ENCODE assay signal across 17 cellular contexts in genomic region chr3:42451546-42452230, GRCh38. TPM values are rescaled to one million over a fixed set of nuclear protein-coding genes. Genes with fewer than 3 reads are reported as not detected.
A peak's percentile ranks its signal among the peaks of the same experiment; 100 is the strongest.
DNase-seq lines count a peak whose midpoint lies in the region; ATAC-seq, FAIRE-seq and TF ChIP-seq lines count a peak whose summit lies in the region.
"Had no signal": no experiment of that assay in that cellular context is flagged by ENCODE, and none has a peak within 500 bp of the region (broad histone marks: within the 10 kb centered on the region; RNA-seq: fewer than 3 reads in every experiment).

No MANE protein-coding gene starts in this region.

- 25% methylated on average over 2 of the region's 2 CpGs for WGBS in mammary epithelial cell (ENCODE audit: low coverage, missing lambda C conversion rate)

- peak overlapping the region; percentile 83 for H2AFZ ChIP-seq in mammary epithelial cell (ENCODE audit: low read depth, low read length)

- BruUV-seq in mammary epithelial cell (replicated peaks; lab: Mats Ljungman, UMichigan), result no TSS peak

- H3K4me1 Mint-ChIP-seq in osteocyte (ENCODE audit: unreplicated experiment), result peaks cover 7% of the 10 kb centered on the region
- no peaks in the 10 kb centered on the region for H3K4me1 Mint-ChIP-seq in T-helper 2 cell treated with Interferon-gamma antibody and Interleukin-4, amounts not matched to agents 5 μg/mL and 100 μg/mL, for 36 hours (ENCODE audit: low read depth)

- H3K27me3 Mint-ChIP-seq in osteocyte (ENCODE audit: unreplicated experiment), result peaks cover 20% of the 10 kb centered on the region
- peaks cover 6% of the 10 kb centered on the region for H3K27me3 Mint-ChIP-seq in T-helper 2 cell treated with Interferon-gamma antibody and Interleukin-4, amounts not matched to agents 5 μg/mL and 100 μg/mL, for 36 hours (ENCODE audit: low read depth)

- no peaks in the 10 kb centered on the region for H4K20me1 ChIP-seq in mammary epithelial cell (ENCODE audit: insufficient read depth, low read length)

- no peak for FAIRE-seq in kidney (lab: Jason Lieb, UNC)
- FAIRE-seq: pancreas had no signal

- CTCF ChIA-PET in mammary epithelial cell (lab: Charles Lee; ENCODE audit: low non-redundant PET), result no interaction called here

- H3K36me3 Mint-ChIP-seq in osteocyte (ENCODE audit: unreplicated experiment), result no peaks in the 10 kb centered on the region
- no peaks in the 10 kb centered on the region for H3K36me3 Mint-ChIP-seq in T-helper 2 cell treated with Interferon-gamma antibody and Interleukin-4, amounts not matched to agents 5 μg/mL and 100 μg/mL, for 36 hours (ENCODE audit: low read depth)

- TF ChIP-seq CTCF in mammary epithelial cell (conservative IDR thresholded peaks at IDR 0.05 in 1 of 2, IDR thresholded peaks at IDR 0.05 in 1 of 2; ENCODE audit: extremely low read depth in 1 of 2, insufficient read depth in 1 of 2, low read depth in 1 of 2, low read length in 2 of 2) (no peak), osteocyte (IDR thresholded peaks at IDR 0.05) (no peak), kidney (IDR thresholded peaks at IDR 0.05; ENCODE audit: borderline replicate concordance, extremely low read depth, insufficient read depth) (no peak)

- H3K27ac Mint-ChIP-seq in osteocyte (ENCODE audit: unreplicated experiment), result peak overlapping the region; percentile 4
- no peak overlapping the region for H3K27ac Mint-ChIP-seq in T-helper 2 cell treated with Interferon-gamma antibody and Interleukin-4, amounts not matched to agents 5 μg/mL and 100 μg/mL, for 36 hours
- H3K27ac Mint-ChIP-seq: IgD-negative memory B cell; stimulated activated naive CD8-positive, alpha-beta T cell treated with anti-CD3 and anti-CD28 coated beads, Interleukin-15, Interleukin-2, amounts not matched to agents 100 ng/mL and 50 ng/mL, for 24 hours had no signal

- H3K4me3 Mint-ChIP-seq in osteocyte (ENCODE audit: unreplicated experiment), result no peak overlapping the region
- H3K4me3 Mint-ChIP-seq in T-helper 2 cell treated with Interferon-gamma antibody and Interleukin-4, amounts not matched to agents 5 μg/mL and 100 μg/mL, for 36 hours, result no peak overlapping the region
- H3K4me3 Mint-ChIP-seq: IgD-negative memory B cell; stimulated activated naive CD8-positive, alpha-beta T cell treated with anti-CD3 and anti-CD28 coated beads, Interleukin-15, Interleukin-2, amounts not matched to agents 100 ng/mL and 50 ng/mL, for 24 hours had no signal

- H3K27me3 ChIP-seq in mammary epithelial cell (ENCODE audit: insufficient read depth, low read length), result no peaks in the 10 kb centered on the region
- H3K27me3 ChIP-seq: pancreas had no signal

- H3K9me3 Mint-ChIP-seq in osteocyte (ENCODE audit: unreplicated experiment), result no peaks in the 10 kb centered on the region
- H3K9me3 Mint-ChIP-seq in T-helper 2 cell treated with Interferon-gamma antibody and Interleukin-4, amounts not matched to agents 5 μg/mL and 100 μg/mL, for 36 hours, result no peaks in the 10 kb centered on the region
- H3K9me3 Mint-ChIP-seq: stimulated activated naive CD8-positive, alpha-beta T cell treated with anti-CD3 and anti-CD28 coated beads, Interleukin-15, Interleukin-2, amounts not matched to agents 100 ng/mL and 50 ng/mL, for 24 hours had no signal

- peak; percentile 11 for DNase-seq in EH (ENCODE audit: low read depth)
- DNase-seq in mammary epithelial cell, result no peak
- peak; percentile 51 for DNase-seq in left cardiac atrium
- DNase-seq in osteocyte (ENCODE audit: extremely low spot score, unreplicated experiment), result peak; percentile 53
- no peak for DNase-seq in kidney
- no peak for DNase-seq in T-helper 2 cell treated with Interferon-gamma antibody and Interleukin-4, amounts not matched to agents 5 μg/mL and 100 μg/mL, for 36 hours (ENCODE audit: low spot score)
- DNase-seq: activated gamma-delta T cell, COR-L47, GF-D8, midbrain, NCI-H1105 treated with DMSO at 0.1 percent for 48 hours, NCI-H82, pancreas had no signal

- dilution Hi-C loops in mammary epithelial cell (cut with HindIII; ENCODE audit: low sequenced_read_pairs), result no loop called here

- in situ Hi-C loops in mammary epithelial cell (cut with MboI; ENCODE audit: low sequenced_read_pairs in 2 of 2), result no loop called here

- ATAC-seq in left cardiac atrium (peak; percentile 89 to 95), GM21390 (IDR thresholded peaks at IDR 0.05; ENCODE audit: unreplicated experiment) (no peak), HG02759 (IDR thresholded peaks at IDR 0.05; ENCODE audit: unreplicated experiment) (no peak)

- intact Hi-C loops in mammary epithelial cell (cut with micrococcal nuclease), result no loop called here
- intact Hi-C loops in left cardiac atrium (cut with DNase I), result no loop called here
- intact Hi-C loops in kidney (cut with DNase I), result no loop called here

- no peak overlapping the region for H3K4me2 ChIP-seq in mammary epithelial cell (ENCODE audit: insufficient read depth, low read depth, low read length)

- H3K4me3 ChIP-seq in mammary epithelial cell (replicated peaks in 1 of 3; ENCODE audit: insufficient read depth in 1 of 3, low read depth in 2 of 3, low read length in 3 of 3), result no peak overlapping the region
- H3K4me3 ChIP-seq in kidney (ENCODE audit: low read length in 2 of 2), result no peak overlapping the region
- H3K4me3 ChIP-seq: pancreas had no signal

- H3K27ac ChIP-seq in mammary epithelial cell (ENCODE audit: insufficient read depth, low read depth, low read length) (no peak overlapping the region), kidney (ENCODE audit: low read depth in 2 of 2, low read length in 2 of 2) (no peak overlapping the region)
- H3K27ac ChIP-seq: pancreas had no signal

- H3K79me2 ChIP-seq in mammary epithelial cell (ENCODE audit: insufficient read depth, low read length), result no peaks in the 10 kb centered on the region

- no peak overlapping the region for H3K9ac ChIP-seq in mammary epithelial cell (ENCODE audit: insufficient read depth, low read length)
- H3K9ac ChIP-seq in kidney (ENCODE audit: low read length in 2 of 2), result no peak overlapping the region

- H3K9me3 ChIP-seq in mammary epithelial cell (replicated peaks; ENCODE audit: insufficient read depth, low read length), result no peaks in the 10 kb centered on the region
- H3K9me3 ChIP-seq in kidney (ENCODE audit: control insufficient read depth in 1 of 2, low read length in 2 of 2), result peaks cover 0 to 6% of the 10 kb centered on the region in 2 donors
- H3K9me3 ChIP-seq: pancreas had no signal

- H3K36me3 ChIP-seq in mammary epithelial cell (ENCODE audit: insufficient read depth, low read length) (no peaks in the 10 kb centered on the region), kidney (ENCODE audit: control insufficient read depth in 1 of 2, insufficient read depth in 2 of 2, low read length in 2 of 2) (no peaks in the 10 kb centered on the region)
- H3K36me3 ChIP-seq: pancreas had no signal

- H3K4me1 ChIP-seq in mammary epithelial cell (ENCODE audit: insufficient read depth, low read length) (peaks cover 10% of the 10 kb centered on the region), kidney (ENCODE audit: control insufficient read depth in 1 of 2, insufficient read depth in 1 of 2, low read depth in 1 of 2, low read length in 2 of 2) (no peaks in the 10 kb centered on the region)
- H3K4me1 ChIP-seq: pancreas had no signal

RNA-seq across cellular contexts. Expression of gene LYZL4, which starts 41.3 kb away (rescaled TPM):
- total RNA-seq in mammary epithelial cell (not detected), left cardiac atrium (not detected), osteocyte (not detected in 2 replicates), kidney (not detected)
- polyA plus RNA-seq in mammary epithelial cell (not detected), kidney (ENCODE audit: insufficient read depth, low read depth, low replicate concordance) (not detected)
- not detected for polyA minus RNA-seq in mammary epithelial cell
- total RNA-seq: pancreas had no signal
- polyA plus RNA-seq: IgD-negative memory B cell, pancreas had no signal

RNA-seq across cellular contexts. Expression of gene VIPR1, which starts 50.8 kb away (rescaled TPM):
- total RNA-seq in mammary epithelial cell (10 to 100 TPM in 1 of 2 donors, 1 to 10 TPM in 1; 4.7 to 21.3 TPM), left cardiac atrium (1 to 10 TPM; 4.9 to 5.9 TPM), osteocyte (8.9 and 9.2 TPM in 2 replicates), kidney (4.9 TPM)
- polyA plus RNA-seq in mammary epithelial cell (0.77 TPM), kidney (ENCODE audit: insufficient read depth, low read depth, low replicate concordance) (5.3 TPM)
- polyA minus RNA-seq in mammary epithelial cell, result 12.5 TPM

Comparison
In these comparisons a context has a peak if more than half of its experiments do, and no peak if none do; other contexts are left out.
1. DNase-seq: peak in EH (single experiment), left cardiac atrium (single experiment) and osteocyte (single experiment); none in mammary epithelial cell (single experiment), kidney (single experiment) and T-helper 2 cell treated with Interferon-gamma antibody and Interleukin-4, amounts not matched to agents 5 μg/mL and 100 μg/mL, for 36 hours (single experiment).
2. ATAC-seq: peak in left cardiac atrium (2 of 2); none in GM21390 (single experiment) and HG02759 (single experiment).